Comparison of ENCODE assay signal across 1 cellular context in the genomic region with DNA sequence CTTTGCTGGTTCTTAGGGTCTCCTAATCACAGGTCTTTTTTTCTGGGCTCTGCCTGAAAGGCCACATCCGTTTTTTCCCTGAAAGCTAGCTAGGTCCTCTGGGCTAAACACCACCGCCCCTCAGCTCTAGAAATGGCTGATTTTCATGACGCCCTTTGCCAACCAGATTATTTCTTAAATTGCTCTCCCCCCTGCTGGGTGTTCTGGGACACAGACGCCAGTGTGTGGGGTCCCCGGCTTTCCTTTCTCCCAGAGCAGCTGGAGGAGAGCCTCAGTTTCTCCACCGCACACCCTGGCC.
TF ChIP-seq lines count a peak whose summit lies in the region.

No MANE protein-coding gene starts in this region.

TF ChIP-seq in GM12878, 131 proteins besides CTCF, POLR2A, EP300 and RAD21 (continued from another document):
- TF ChIP-seq MTA3 (IDR thresholded peaks at IDR 0.05; ENCODE audit: borderline replicate concordance, low read length) = no peak
- TF ChIP-seq, protein P1, sequence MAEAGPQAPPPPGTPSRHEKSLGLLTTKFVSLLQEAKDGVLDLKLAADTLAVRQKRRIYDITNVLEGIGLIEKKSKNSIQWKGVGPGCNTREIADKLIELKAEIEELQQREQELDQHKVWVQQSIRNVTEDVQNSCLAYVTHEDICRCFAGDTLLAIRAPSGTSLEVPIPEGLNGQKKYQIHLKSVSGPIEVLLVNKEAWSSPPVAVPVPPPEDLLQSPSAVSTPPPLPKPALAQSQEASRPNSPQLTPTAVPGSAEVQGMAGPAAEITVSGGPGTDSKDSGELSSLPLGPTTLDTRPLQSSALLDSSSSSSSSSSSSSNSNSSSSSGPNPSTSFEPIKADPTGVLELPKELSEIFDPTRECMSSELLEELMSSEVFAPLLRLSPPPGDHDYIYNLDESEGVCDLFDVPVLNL (IDR thresholded peaks at IDR 0.05; ENCODE audit: low read depth, low read length) = no peak
- no peak for TF ChIP-seq SIX5 (IDR thresholded peaks at IDR 0.05; ENCODE audit: low read depth, low read length, severe bottlenecking)
- TF ChIP-seq STAT1 (conservative IDR thresholded peaks at IDR 0.05) = no peak
- TF ChIP-seq SPI1 (IDR thresholded peaks at IDR 0.05; ENCODE audit: borderline replicate concordance, insufficient read depth, low read depth, low read length) = no peak
